Comparison of ENCODE assay signal across 1 cellular context in the genomic region with DNA sequence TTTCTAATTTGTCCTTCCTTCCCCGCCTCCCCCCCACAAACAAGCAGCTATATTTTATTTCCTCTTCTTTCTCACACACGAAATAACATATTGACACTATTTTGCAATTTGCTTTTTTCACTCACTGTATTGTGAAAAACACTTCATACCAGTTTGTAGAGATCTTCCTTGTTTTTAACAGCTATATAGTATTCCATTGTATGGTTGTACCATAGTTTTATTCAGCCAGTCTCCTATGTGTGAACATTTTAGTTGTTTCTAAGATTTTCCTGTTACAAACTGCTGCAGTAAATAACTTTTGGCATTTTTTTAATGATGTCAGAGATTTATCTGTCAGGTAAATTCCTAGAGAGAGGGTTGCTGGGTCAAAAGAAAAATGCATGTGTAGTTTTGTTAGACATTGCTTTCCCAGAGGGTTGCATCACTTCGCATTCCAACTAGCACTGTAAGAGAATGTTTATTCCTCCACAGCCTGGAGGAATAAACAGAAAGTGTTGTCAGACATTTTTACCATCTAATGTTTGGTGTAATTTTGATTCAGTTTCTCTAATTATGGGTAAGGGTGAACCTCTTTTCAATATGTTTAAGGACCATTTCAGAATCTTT.
TF ChIP-seq lines count a peak whose summit lies in the region.

No MANE protein-coding gene starts in this region.

TF ChIP-seq in HepG2, 621 proteins besides CTCF, POLR2A, EP300 and RAD21 (continued from another document):
- TF ChIP-seq ZNF691 (CRISPR knock-in tag; IDR thresholded peaks at IDR 0.05; ENCODE audit: borderline replicate concordance, low read depth) = no peak
- TF ChIP-seq CEBPG (CRISPR knock-in tag; IDR thresholded peaks at IDR 0.05) = peak; percentile 77
- peak; percentile 36; the same call in 1 of the 2 replicates for TF ChIP-seq MIER3 (CRISPR knock-in tag; IDR thresholded peaks at IDR 0.05; ENCODE audit: borderline replicate concordance)
- 0 out of 2 replicates have a peak, but pooled peaks have one; percentile 35 for TF ChIP-seq ZNF7 (CRISPR knock-in tag; IDR thresholded peaks at IDR 0.05)
- TF ChIP-seq RARA (CRISPR knock-in tag; IDR thresholded peaks at IDR 0.05) = peak; percentile 48
- TF ChIP-seq FOXP1 (IDR thresholded peaks at IDR 0.05) = no peak
- peak; percentile 46; the same call in 1 of the 2 replicates for TF ChIP-seq FOXP1 (CRISPR knock-in tag; IDR thresholded peaks at IDR 0.05)
- peak; percentile 45; the same call in 1 of the 2 replicates for TF ChIP-seq FOXK1 (CRISPR knock-in tag; IDR thresholded peaks at IDR 0.05; ENCODE audit: borderline replicate concordance, low read depth)
- TF ChIP-seq ISL2 (CRISPR knock-in tag; IDR thresholded peaks at IDR 0.05) = no peak
- TF ChIP-seq ZNF3 (CRISPR knock-in tag; IDR thresholded peaks at IDR 0.05) = 0 out of 2 replicates have a peak, but pooled peaks have one; percentile 20
- no peak for TF ChIP-seq TAF1 (CRISPR knock-in tag; IDR thresholded peaks at IDR 0.05)
- peak; percentile 88 for TF ChIP-seq CEBPB (IDR thresholded peaks at IDR 0.05; ENCODE audit: borderline replicate concordance, low read depth, low read length)
- TF ChIP-seq THAP11 (CRISPR knock-in tag; IDR thresholded peaks at IDR 0.05) = 0 out of 2 replicates have a peak, but pooled peaks have one; percentile 8
- TF ChIP-seq SNAPC4 (CRISPR knock-in tag; IDR thresholded peaks at IDR 0.05) = no peak
- no peak for TF ChIP-seq ZNF224 (CRISPR knock-in tag; IDR thresholded peaks at IDR 0.05)
- peak in 1 of 2 experiments; percentile 52; a peak in 2 of 4 replicates for TF ChIP-seq ATF4 (CRISPR knock-in tag; IDR thresholded peaks at IDR 0.05)
- TF ChIP-seq SOX13 (IDR thresholded peaks at IDR 0.05) = no peak
- TF ChIP-seq SOX13 (CRISPR knock-in tag; conservative IDR thresholded peaks at IDR 0.05 in 1 of 2, IDR thresholded peaks at IDR 0.05 in 1 of 2) = 0 out of 4 replicates have a peak, but pooled peaks of 1 of the 2 experiments have one; percentile 13
- 0 out of 4 replicates have a peak, but pooled peaks of 1 of the 2 experiments have one; percentile 22 for TF ChIP-seq NR2F1 (CRISPR knock-in tag; IDR thresholded peaks at IDR 0.05)
- peak; percentile 99 for TF ChIP-seq BCL6 (CRISPR knock-in tag; IDR thresholded peaks at IDR 0.05)
- TF ChIP-seq PAXIP1 (CRISPR knock-in tag; conservative IDR thresholded peaks at IDR 0.05) = no peak
- TF ChIP-seq, protein P1, sequence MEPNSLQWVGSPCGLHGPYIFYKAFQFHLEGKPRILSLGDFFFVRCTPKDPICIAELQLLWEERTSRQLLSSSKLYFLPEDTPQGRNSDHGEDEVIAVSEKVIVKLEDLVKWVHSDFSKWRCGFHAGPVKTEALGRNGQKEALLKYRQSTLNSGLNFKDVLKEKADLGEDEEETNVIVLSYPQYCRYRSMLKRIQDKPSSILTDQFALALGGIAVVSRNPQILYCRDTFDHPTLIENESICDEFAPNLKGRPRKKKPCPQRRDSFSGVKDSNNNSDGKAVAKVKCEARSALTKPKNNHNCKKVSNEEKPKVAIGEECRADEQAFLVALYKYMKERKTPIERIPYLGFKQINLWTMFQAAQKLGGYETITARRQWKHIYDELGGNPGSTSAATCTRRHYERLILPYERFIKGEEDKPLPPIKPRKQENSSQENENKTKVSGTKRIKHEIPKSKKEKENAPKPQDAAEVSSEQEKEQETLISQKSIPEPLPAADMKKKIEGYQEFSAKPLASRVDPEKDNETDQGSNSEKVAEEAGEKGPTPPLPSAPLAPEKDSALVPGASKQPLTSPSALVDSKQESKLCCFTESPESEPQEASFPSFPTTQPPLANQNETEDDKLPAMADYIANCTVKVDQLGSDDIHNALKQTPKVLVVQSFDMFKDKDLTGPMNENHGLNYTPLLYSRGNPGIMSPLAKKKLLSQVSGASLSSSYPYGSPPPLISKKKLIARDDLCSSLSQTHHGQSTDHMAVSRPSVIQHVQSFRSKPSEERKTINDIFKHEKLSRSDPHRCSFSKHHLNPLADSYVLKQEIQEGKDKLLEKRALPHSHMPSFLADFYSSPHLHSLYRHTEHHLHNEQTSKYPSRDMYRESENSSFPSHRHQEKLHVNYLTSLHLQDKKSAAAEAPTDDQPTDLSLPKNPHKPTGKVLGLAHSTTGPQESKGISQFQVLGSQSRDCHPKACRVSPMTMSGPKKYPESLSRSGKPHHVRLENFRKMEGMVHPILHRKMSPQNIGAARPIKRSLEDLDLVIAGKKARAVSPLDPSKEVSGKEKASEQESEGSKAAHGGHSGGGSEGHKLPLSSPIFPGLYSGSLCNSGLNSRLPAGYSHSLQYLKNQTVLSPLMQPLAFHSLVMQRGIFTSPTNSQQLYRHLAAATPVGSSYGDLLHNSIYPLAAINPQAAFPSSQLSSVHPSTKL (CRISPR knock-in tag; IDR thresholded peaks at IDR 0.05) = 0 out of 2 replicates have a peak, but pooled peaks have one; percentile 15
- TF ChIP-seq CBFB (CRISPR knock-in tag; IDR thresholded peaks at IDR 0.05) = no peak
- no peak for TF ChIP-seq ZFP82 (CRISPR knock-in tag; IDR thresholded peaks at IDR 0.05; ENCODE audit: borderline replicate concordance)
- TF ChIP-seq GATAD2A (CRISPR knock-in tag; IDR thresholded peaks at IDR 0.05) = peak; percentile 29; the same call in 1 of the 2 replicates
- TF ChIP-seq TEAD3 (CRISPR knock-in tag; optimal IDR thresholded peaks at IDR 0.05; ENCODE audit: borderline replicate concordance) = peak; percentile 70
- peak; percentile 61 for TF ChIP-seq TBL1XR1 (IDR thresholded peaks at IDR 0.05; ENCODE audit: borderline replicate concordance, low read length, partially characterized antibody)
- TF ChIP-seq RNF2 (conservative IDR thresholded peaks at IDR 0.05; ENCODE audit: low read depth) = no peak
- no peak for TF ChIP-seq ZNF510 (CRISPR knock-in tag; IDR thresholded peaks at IDR 0.05; ENCODE audit: low read depth)
- TF ChIP-seq AKNA (CRISPR knock-in tag; IDR thresholded peaks at IDR 0.05; ENCODE audit: borderline replicate concordance) = no peak
- TF ChIP-seq GLI4 (CRISPR knock-in tag; IDR thresholded peaks at IDR 0.05; ENCODE audit: borderline replicate concordance) = no peak
